8 cellular contexts compared by ENCODE assay signal in the genomic region with DNA sequence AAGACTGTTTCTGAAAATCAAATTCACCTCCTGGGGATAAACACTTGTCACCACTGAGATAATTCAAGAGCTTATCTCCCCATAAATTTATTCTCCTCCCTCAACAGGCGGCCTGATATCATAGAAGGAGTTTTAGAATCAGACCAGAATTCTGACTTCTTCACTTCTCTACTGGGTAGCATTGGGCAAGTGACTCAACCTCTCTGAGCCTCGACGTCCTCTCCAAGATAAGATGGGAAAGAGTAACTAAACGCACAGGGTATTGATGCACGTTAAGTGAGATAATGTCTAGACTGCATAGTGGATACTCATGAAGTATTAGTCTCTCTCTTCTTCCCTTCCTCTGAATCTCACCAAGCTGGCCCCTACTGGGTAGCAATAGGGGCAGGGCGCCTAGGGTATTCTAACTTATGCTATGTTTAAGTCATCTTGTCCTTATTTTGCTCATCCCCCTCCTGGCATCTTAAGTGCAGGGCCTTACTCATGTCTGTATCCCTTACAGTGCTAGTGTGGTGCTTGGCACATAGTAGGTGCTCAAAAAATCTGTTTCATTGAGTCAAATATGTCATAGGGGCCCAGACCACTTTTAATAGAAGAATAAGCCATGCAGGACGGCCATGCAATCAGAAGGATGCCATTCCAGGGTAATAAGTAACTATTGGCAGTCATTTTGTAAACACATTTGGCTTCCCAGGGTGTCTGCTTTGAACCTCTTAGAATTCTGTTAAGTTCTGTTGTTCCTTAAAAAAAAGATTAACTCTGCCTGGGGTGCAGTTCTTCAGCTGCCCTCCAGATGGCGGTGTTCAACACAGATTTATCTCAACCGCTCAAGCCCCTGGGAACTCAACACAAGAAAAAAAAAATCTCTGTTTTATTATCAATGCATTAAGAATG.
DNase-seq lines count a peak whose midpoint lies in the region; ATAC-seq, FAIRE-seq and TF ChIP-seq lines count a peak whose summit lies in the region.

No MANE protein-coding gene starts in this region.

- H3K4me3 Mint-ChIP-seq in activated B cell treated with CpG ODN at 0.5 μM for 24 hours = no peak overlapping the region

- no peak overlapping the region for H2BK15ac ChIP-seq in neuronal stem cell (ENCODE audit: low read length)

- no peak overlapping the region for H2BK12ac ChIP-seq in neuronal stem cell (ENCODE audit: low read length)

- H3K27ac ChIP-seq in neuronal stem cell (replicated peaks; ENCODE audit: low read length) (no peak overlapping the region), aorta (ENCODE audit: low read depth in 1 of 2, low read length in 2 of 2) (no peak overlapping the region)

- peaks cover 2% of the 10 kb centered on the region for H3K27me3 Mint-ChIP-seq in activated B cell treated with CpG ODN at 0.5 μM for 24 hours

- H3K79me1 ChIP-seq in neuronal stem cell (ENCODE audit: low read depth, low read length) = no peaks in the 10 kb centered on the region

- no peak overlapping the region for H3K4ac ChIP-seq in neuronal stem cell (ENCODE audit: low read length)

- H3K14ac ChIP-seq in neuronal stem cell (ENCODE audit: low read length) = no peak overlapping the region

- H2BK5ac ChIP-seq in neuronal stem cell (ENCODE audit: low read length) = no peak overlapping the region

- no peak overlapping the region for H3K9ac ChIP-seq in neuronal stem cell (ENCODE audit: low read depth, low read length, poor library complexity)

- H4K91ac ChIP-seq in neuronal stem cell (ENCODE audit: low read depth, low read length, poor library complexity) = no peak overlapping the region

- ATAC-seq in activated B cell treated with CpG ODN at 0.5 μM for 24 hours (ENCODE audit: low read depth) (peak; percentile 25), aorta (ENCODE audit: low FRiP score) (peak; percentile 75)

- H3K36me3 Mint-ChIP-seq in activated B cell treated with CpG ODN at 0.5 μM for 24 hours (ENCODE audit: low read depth) = no peaks in the 10 kb centered on the region

- no peak overlapping the region for H3K27ac Mint-ChIP-seq in activated B cell treated with CpG ODN at 0.5 μM for 24 hours

- H4K8ac ChIP-seq in neuronal stem cell (ENCODE audit: low read depth, low read length) = no peak overlapping the region

- CTCF ChIA-PET in activated B cell treated with CpG ODN at 0.5 μM for 24 hours (lab: Charles Lee) = interaction anchor here (0.8 to 1.5 kb wide), 7 partner anchors 9 to 373 kb away, joined by 3 to 6 read pairs (median 4); no protein-coding TSS in a partner anchor

- peaks cover 0 to 1% of the 10 kb centered on the region in 2 donors for H3K4me1 ChIP-seq in neuronal stem cell (ENCODE audit: control insufficient read depth in 2 of 2, insufficient read depth in 1 of 2, low read depth in 1 of 2, low read length in 2 of 2)
- H3K4me1 ChIP-seq in aorta (ENCODE audit: control insufficient read depth in 1 of 2, insufficient read depth in 2 of 2, low read length in 2 of 2) = no peaks in the 10 kb centered on the region

- H2AFZ ChIP-seq in neuronal stem cell (ENCODE audit: low read length) = no peak overlapping the region

- no peak overlapping the region for H2AK5ac ChIP-seq in neuronal stem cell (ENCODE audit: low read depth, low read length)

- DNase-seq in G401 (ENCODE audit: low spot score) = peak; percentile 70
- DNase-seq in NCI-H1694 (lab: John Stamatoyannopoulos, UW) = peak; percentile 33
- DNase-seq in activated B cell treated with CpG ODN at 0.5 μM for 24 hours = no peak
- DNase-seq in fibroblast of mammary gland (ENCODE audit: low read depth) = peak; percentile 67
- DNase-seq in neuronal stem cell (ENCODE audit: low spot score) = peak; percentile 52
- DNase-seq in aorta = peak in 1 of 2 donors; percentile 50
- no peak for DNase-seq in occipital lobe (lab: John Stamatoyannopoulos, UW)

- H3K23ac ChIP-seq in neuronal stem cell (ENCODE audit: low read depth, low read length, poor library complexity) = no peak overlapping the region

- H3K4me3 ChIP-seq in fibroblast of mammary gland (ENCODE audit: control insufficient read depth, low read depth, low read length) (no peak overlapping the region), neuronal stem cell (ENCODE audit: low read length in 2 of 2) (no peak overlapping the region), aorta (ENCODE audit: low read length in 2 of 2) (no peak overlapping the region)

- H3K4me2 ChIP-seq in neuronal stem cell (ENCODE audit: insufficient read depth, low read length, poor library complexity, severe bottlenecking) = no peak overlapping the region

- in situ Hi-C loops in G401 (cut with HindIII; ENCODE audit: low sequenced_read_pairs) = no loop called here

- H3K36me3 ChIP-seq in neuronal stem cell (replicated peaks in 1 of 2; ENCODE audit: control insufficient read depth in 2 of 2, insufficient read depth in 2 of 2, low read length in 2 of 2) = no peaks in the 10 kb centered on the region
- H3K36me3 ChIP-seq in aorta (ENCODE audit: control insufficient read depth in 1 of 2, insufficient read depth in 2 of 2, low read length in 1 of 2) = no peaks in the 10 kb centered on the region

- peak; percentile 80 for TF ChIP-seq CTCF in activated B cell treated with CpG ODN at 0.5 μM for 24 hours (IDR thresholded peaks at IDR 0.05)
- peak; percentile 91 for TF ChIP-seq CTCF in fibroblast of mammary gland (conservative IDR thresholded peaks at IDR 0.05; ENCODE audit: control insufficient read depth, insufficient read depth, low read depth, low read length)

- intact Hi-C loops in activated B cell treated with CpG ODN at 0.5 μM for 24 hours (cut with micrococcal nuclease) = loop anchor here (5.0 kb wide), 1 partner anchor 584 kb away; a partner anchor contains a TSS
- intact Hi-C loops in aorta (cut with DNase I) = no loop called here

- no peaks in the 10 kb centered on the region for H3K9me3 Mint-ChIP-seq in activated B cell treated with CpG ODN at 0.5 μM for 24 hours

- peak; percentile 89 for FAIRE-seq in A204.1 (lab: Jason Lieb, UNC)

- H3K27me3 ChIP-seq in neuronal stem cell (ENCODE audit: control insufficient read depth in 3 of 3, insufficient read depth in 3 of 3, low read depth in 1 of 3, low read length in 3 of 3) = no peaks in the 10 kb centered on the region
- H3K27me3 ChIP-seq in aorta (ENCODE audit: control insufficient read depth in 1 of 2, insufficient read depth in 2 of 2, low read length in 1 of 2) = no peaks in the 10 kb centered on the region

- no peak overlapping the region for H2BK120ac ChIP-seq in neuronal stem cell (ENCODE audit: low read depth, low read length)

- no CpG with 5 or more reads among the region's 9 CpGs for WGBS in neuronal stem cell (ENCODE audit: extremely low coverage in 2 of 2, insufficient read length in 2 of 2, insufficient replicate concordance in 1 of 2), 2 donors
- 55% methylated on average over 9 of the region's 9 CpGs for WGBS in aorta, 2 donors

- POLR2A ChIA-PET in activated B cell treated with CpG ODN at 0.5 μM for 24 hours (lab: Charles Lee) = no interaction called here

- no peaks in the 10 kb centered on the region for H3K4me1 Mint-ChIP-seq in activated B cell treated with CpG ODN at 0.5 μM for 24 hours

- H3K9me3 ChIP-seq in neuronal stem cell (replicated peaks in 1 of 2; ENCODE audit: control insufficient read depth in 2 of 2, insufficient read depth in 1 of 2, low read depth in 1 of 2, low read length in 2 of 2) (no peaks in the 10 kb centered on the region), aorta (ENCODE audit: control insufficient read depth, low read length) (peaks cover 2% of the 10 kb centered on the region)

- H3K18ac ChIP-seq in neuronal stem cell (ENCODE audit: low read length) = no peak overlapping the region

Comparison
In these comparisons a context has a peak if more than half of its experiments do, and no peak if none do; other contexts are left out.
1. DNase-seq: peak in G401 (single experiment), NCI-H1694 (single experiment), fibroblast of mammary gland (single experiment) and neuronal stem cell (single experiment); none in activated B cell treated with CpG ODN at 0.5 μM for 24 hours (single experiment) and occipital lobe (single experiment).